In genomic region chr20:55242853-55243252, GRCh38 we compare ENCODE assay signal across 34 cellular contexts.
"Had no signal": no experiment of that assay in that cellular context is flagged by ENCODE, and none has a peak within 500 bp of the region (broad histone marks: within the 10 kb centered on the region; RNA-seq: fewer than 3 reads in every experiment).

No MANE protein-coding gene starts in this region.

- H3K9me3 ChIP-seq: MG63 had no signal

- H3K36me3 ChIP-seq: MG63 had no signal

- H3K27me3 ChIP-seq: MG63 had no signal

- H3K27ac ChIP-seq: KMS-11 had no signal

- DNase-seq: Karpas-422, Kasumi-1, MG63, MM.1S, MV-4-11, NCI-H1048, NCI-H1092, NCI-H1092 treated with DMSO at 0.1 percent for 48 hours, NCI-H1105, NCI-H1105 treated with DMSO at 0.1 percent for 48 hours, NCI-H1417, NCI-H1417 treated with DMSO at 0.1 percent for 48 hours, NCI-H1436, NCI-H1436 treated with DMSO at 0.1 percent for 48 hours, NCI-H146, NCI-H1694, NCI-H1694 treated with DMSO at 0.1 percent for 48 hours, NCI-H187, NCI-H187 treated with DMSO at 0.1 percent for 48 hours, NCI-H1930, NCI-H2029, NCI-H2029 treated with DMSO at 0.1 percent for 48 hours, NCI-H2081, NCI-H2081 treated with DMSO at 0.1 percent for 48 hours, NCI-H2107, NCI-H2171, NCI-H2171 treated with DMSO at 0.1 percent for 48 hours, NCI-H2227 treated with DMSO at 0.1 percent for 48 hours, NCI-H226, NCI-H345, NCI-H446, NCI-H446 treated with DMSO at 0.1 percent for 48 hours, NCI-H510A had no signal

- H3K4me3 ChIP-seq: MG63 had no signal
